12 cellular contexts compared by ENCODE assay signal in the genomic region with DNA sequence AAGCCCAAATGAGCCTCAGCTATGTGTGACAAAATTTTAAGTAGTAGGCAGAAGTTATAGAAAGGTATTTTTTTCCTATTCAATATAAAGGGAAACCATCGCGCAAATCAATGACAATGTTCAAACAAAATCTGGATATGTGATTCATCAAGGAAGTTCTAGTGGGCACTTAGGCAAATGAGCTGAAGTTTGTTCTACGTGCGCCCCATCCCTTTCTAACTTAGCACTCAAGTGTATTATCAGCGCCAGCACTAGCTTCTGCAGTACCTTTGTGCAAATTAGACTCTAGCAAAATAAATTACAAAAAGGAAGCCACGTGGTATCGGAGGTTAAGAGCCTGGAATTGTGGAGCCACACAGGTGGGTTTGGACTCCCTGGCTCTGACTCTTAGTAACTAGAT.
DNase-seq lines count a peak whose midpoint lies in the region; ATAC-seq and TF ChIP-seq lines count a peak whose summit lies in the region.
"Had no signal": no experiment of that assay in that cellular context is flagged by ENCODE, and none has a peak within 500 bp of the region (broad histone marks: within the 10 kb centered on the region; RNA-seq: fewer than 3 reads in every experiment).

No MANE protein-coding gene starts in this region.

- H3K36me3 ChIP-seq in MM.1S (replicated peaks; ENCODE audit: insufficient read depth, low read length) = no peaks in the 10 kb centered on the region
- H3K36me3 ChIP-seq: HAP-1 had no signal

- no peak overlapping the region for H3K9ac ChIP-seq in MM.1S (ENCODE audit: low read length)

- peaks cover 100% of the 10 kb centered on the region for H3K79me2 ChIP-seq in MM.1S (ENCODE audit: low read length)

- no peak overlapping the region for H2AFZ ChIP-seq in MM.1S (ENCODE audit: low read length)

- peaks cover 32% of the 10 kb centered on the region for H3K4me1 ChIP-seq in MM.1S (ENCODE audit: low read length)

- intact Hi-C loops in left colon (cut with DNase I, micrococcal nuclease) = no loop called here

- no peak overlapping the region for H3K4me2 ChIP-seq in MM.1S (ENCODE audit: low read depth, low read length)

- TF ChIP-seq CTCF in MM.1S (IDR thresholded peaks at IDR 0.05; ENCODE audit: low read length) = no peak

- H3F3A ChIP-seq in MM.1S (ENCODE audit: insufficient read depth, low read length) = peaks cover 23% of the 10 kb centered on the region

- peak; percentile 2 for DNase-seq in NCI-H526 treated with DMSO at 0.1 percent for 48 hours (lab: John Stamatoyannopoulos, UW)
- DNase-seq in left colon = no peak
- DNase-seq in MM.1S = no peak
- DNase-seq in NCI-H2029 treated with DMSO at 0.1 percent for 48 hours (lab: John Stamatoyannopoulos, UW) = no peak
- DNase-seq in ACHN = no peak
- no peak for DNase-seq in NCI-H226
- DNase-seq: activated naive CD8-positive, alpha-beta T cell treated with anti-CD3 and anti-CD28 coated beads, Interleukin-2, amount 10 ng/mL, durations not matched to agents 7 days and 5 days; DMS79; head of caudate nucleus had no signal

- in situ Hi-C loops in ACHN (cut with HindIII; ENCODE audit: low pct_ligation_motif_present, low pct_unique_long_range_greater_than_20kb, low sequenced_read_pairs) = no loop called here

- H3K9me2 ChIP-seq in MM.1S (replicated peaks; ENCODE audit: insufficient read depth, low read length) = no peaks in the 10 kb centered on the region

- H3K4me3 ChIP-seq in MM.1S (ENCODE audit: low read length) = no peak overlapping the region
- H3K4me3 ChIP-seq: HAP-1 had no signal

- ATAC-seq in GM18502 (IDR thresholded peaks at IDR 0.05; ENCODE audit: poor library complexity, unreplicated experiment) = peak; percentile 46
- peak; percentile 66 for ATAC-seq in GM21717 (IDR thresholded peaks at IDR 0.05; ENCODE audit: unreplicated experiment)
- ATAC-seq in left colon = peak; percentile 34

- H3K27me3 ChIP-seq in MM.1S (replicated peaks; ENCODE audit: insufficient read depth, low read length) = no peaks in the 10 kb centered on the region

- H3K9me3 ChIP-seq in MM.1S (replicated peaks; ENCODE audit: insufficient read depth, low read length) = no peaks in the 10 kb centered on the region
- H3K9me3 ChIP-seq: HAP-1 had no signal

- H3K27ac ChIP-seq in MM.1S (ENCODE audit: low read length) = no peak overlapping the region

- peaks cover 92% of the 10 kb centered on the region for H4K20me1 ChIP-seq in MM.1S (ENCODE audit: insufficient read depth, low read length)
